ENCODE assay signal across 8 cellular contexts in the genomic region with DNA sequence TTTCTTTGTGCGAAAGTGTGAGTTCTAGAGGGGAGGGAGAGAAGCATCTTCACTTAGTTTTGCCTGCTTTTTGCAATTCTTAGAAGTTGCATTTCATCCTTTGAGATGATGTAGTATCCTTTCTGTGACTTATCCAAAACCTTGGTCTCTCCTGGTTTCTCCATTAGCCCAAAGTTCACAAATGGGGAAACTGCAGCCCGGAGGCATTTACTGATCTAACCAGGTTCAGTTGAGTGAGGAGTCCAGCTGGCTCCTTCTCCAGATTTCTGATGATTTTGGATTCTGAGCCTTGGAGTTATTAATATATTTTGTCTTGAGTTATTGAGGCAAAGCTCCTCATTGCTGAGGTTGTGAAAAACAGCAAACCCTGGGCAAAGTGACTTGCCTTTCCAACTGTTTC. TPM values are rescaled to one million over a fixed set of nuclear protein-coding genes. Genes with fewer than 3 reads are reported as not detected.
DNase-seq lines count a peak whose midpoint lies in the region; ATAC-seq and TF ChIP-seq lines count a peak whose summit lies in the region.

No MANE protein-coding gene starts in this region.

- H3K4me3 ChIP-seq in left ventricle myocardium inferior (peak overlapping the region; percentile 84), mesodermal cell (ENCODE audit: extremely low read depth, insufficient read depth, low read length, poor library complexity, severe bottlenecking) (peak overlapping the region; percentile 68), aorta (ENCODE audit: low read length in 2 of 2) (peak overlapping the region; percentile 66 to 83), sigmoid colon (no peak overlapping the region), tibial nerve (peak overlapping the region in 2 of 4 donors; percentile 69 to 82)

- no peaks in the 10 kb centered on the region for H3K27me3 Mint-ChIP-seq in activated T-helper 2 cell treated with anti-CD3 and anti-CD28 coated beads, Interferon-gamma antibody, Interleukin-2, Interleukin-4, amounts not matched to agents 10 μg/mL and 5 μg/mL and 100 μg/mL, durations not matched to agents 14 hours and 24 hours and 36 hours (ENCODE audit: low read depth)

- H3K4me1 ChIP-seq in left ventricle myocardium inferior, result peaks cover 45% of the 10 kb centered on the region
- peaks cover 7% of the 10 kb centered on the region for H3K4me1 ChIP-seq in mesodermal cell (ENCODE audit: control insufficient read depth, insufficient read depth, low read length, poor library complexity, severe bottlenecking)
- H3K4me1 ChIP-seq in aorta (ENCODE audit: control insufficient read depth in 1 of 2, insufficient read depth in 2 of 2, low read length in 2 of 2), result peaks cover 2 to 6% of the 10 kb centered on the region in 2 donors
- peaks cover 0 to 32% (median 25%) of the 10 kb centered on the region in 4 donors for H3K4me1 ChIP-seq in sigmoid colon
- peaks cover 0 to 45% (median 0%) of the 10 kb centered on the region in 4 donors for H3K4me1 ChIP-seq in tibial nerve

- intact Hi-C loops in left ventricle myocardium inferior (cut with micrococcal nuclease) (no loop called here), left ventricle myocardium superior (cut with micrococcal nuclease) (no loop called here), aorta (cut with DNase I) (no loop called here), sigmoid colon (cut with DNase I) (no loop called here)
- intact Hi-C loops in activated T-helper 2 cell treated with anti-CD3 and anti-CD28 coated beads, Interferon-gamma antibody, Interleukin-2, Interleukin-4, amounts not matched to agents 10 μg/mL and 5 μg/mL and 100 μg/mL, durations not matched to agents 14 hours and 24 hours and 36 hours (cut with micrococcal nuclease), result loop anchor here (1.0 kb wide), 1 partner anchor 9 kb away; no protein-coding TSS in a partner anchor

- H3K9me3 ChIP-seq in left ventricle myocardium inferior (replicated peaks), result no peaks in the 10 kb centered on the region
- no peaks in the 10 kb centered on the region for H3K9me3 ChIP-seq in mesodermal cell (ENCODE audit: control insufficient read depth, low read length)
- no peaks in the 10 kb centered on the region for H3K9me3 ChIP-seq in aorta (ENCODE audit: control insufficient read depth, low read length)
- no peaks in the 10 kb centered on the region for H3K9me3 ChIP-seq in sigmoid colon
- H3K9me3 ChIP-seq in tibial nerve, result no peaks in the 10 kb centered on the region

- H3K36me3 Mint-ChIP-seq in activated T-helper 2 cell treated with anti-CD3 and anti-CD28 coated beads, Interferon-gamma antibody, Interleukin-2, Interleukin-4, amounts not matched to agents 10 μg/mL and 5 μg/mL and 100 μg/mL, durations not matched to agents 14 hours and 24 hours and 36 hours (ENCODE audit: low read depth), result peaks cover 36% of the 10 kb centered on the region

- H3K27ac ChIP-seq in left ventricle myocardium inferior (replicated peaks) (no peak overlapping the region), mesodermal cell (ENCODE audit: low read depth, low read length, severe bottlenecking) (no peak overlapping the region), aorta (ENCODE audit: low read depth in 1 of 2, low read length in 2 of 2) (peak overlapping the region; percentile 20 to 90), sigmoid colon (no peak overlapping the region), tibial nerve (peak overlapping the region in 2 of 4 donors; percentile 97 to 98)

- H3K27ac Mint-ChIP-seq in activated T-helper 2 cell treated with anti-CD3 and anti-CD28 coated beads, Interferon-gamma antibody, Interleukin-2, Interleukin-4, amounts not matched to agents 10 μg/mL and 5 μg/mL and 100 μg/mL, durations not matched to agents 14 hours and 24 hours and 36 hours, result peak overlapping the region; percentile 66

- WGBS in mesodermal cell (ENCODE audit: insufficient coverage in 2 of 2), 2 experiments, result 92 to 100% methylated on average over 2 of the region's 2 CpGs
- 7 to 11% methylated on average over 2 of the region's 2 CpGs for WGBS in aorta, 2 donors
- WGBS in sigmoid colon, 2 donors, result 85 to 90% methylated on average over 2 of the region's 2 CpGs
- WGBS in tibial nerve, 2 donors, result 55 to 57% methylated on average over 2 of the region's 2 CpGs

- no peaks in the 10 kb centered on the region for H3K9me3 Mint-ChIP-seq in activated T-helper 2 cell treated with anti-CD3 and anti-CD28 coated beads, Interferon-gamma antibody, Interleukin-2, Interleukin-4, amounts not matched to agents 10 μg/mL and 5 μg/mL and 100 μg/mL, durations not matched to agents 14 hours and 24 hours and 36 hours

- H3K36me3 ChIP-seq in left ventricle myocardium inferior (no peaks in the 10 kb centered on the region), mesodermal cell (ENCODE audit: control insufficient read depth, insufficient read depth, low read length) (peaks cover 3% of the 10 kb centered on the region), aorta (ENCODE audit: control insufficient read depth in 1 of 2, insufficient read depth in 2 of 2, low read length in 1 of 2) (no peaks in the 10 kb centered on the region), sigmoid colon (no peaks in the 10 kb centered on the region), tibial nerve (no peaks in the 10 kb centered on the region)

- no peak for DNase-seq in left ventricle myocardium inferior
- no peak for DNase-seq in left ventricle myocardium superior
- DNase-seq in activated T-helper 2 cell treated with anti-CD3 and anti-CD28 coated beads, Interferon-gamma antibody, Interleukin-2, Interleukin-4, amounts not matched to agents 10 μg/mL and 5 μg/mL and 100 μg/mL, durations not matched to agents 14 hours and 24 hours and 36 hours (ENCODE audit: low spot score), result no peak
- no peak for DNase-seq in aorta
- DNase-seq in sigmoid colon, result no peak
- no peak for DNase-seq in nucleus accumbens (lab: John Stamatoyannopoulos, UW)
- no peak for DNase-seq in tibial nerve (ENCODE audit: low spot score in 2 of 2)

- no peak for TF ChIP-seq POLR2A in sigmoid colon (IDR thresholded peaks at IDR 0.05)
- TF ChIP-seq POLR2A in tibial nerve (IDR thresholded peaks at IDR 0.05), result no peak

- peaks cover 63% of the 10 kb centered on the region for H3K4me1 Mint-ChIP-seq in activated T-helper 2 cell treated with anti-CD3 and anti-CD28 coated beads, Interferon-gamma antibody, Interleukin-2, Interleukin-4, amounts not matched to agents 10 μg/mL and 5 μg/mL and 100 μg/mL, durations not matched to agents 14 hours and 24 hours and 36 hours (ENCODE audit: low read depth)

- TF ChIP-seq CTCF in left ventricle myocardium inferior (IDR thresholded peaks at IDR 0.05; ENCODE audit: borderline replicate concordance) (no peak), sigmoid colon (IDR thresholded peaks at IDR 0.05) (no peak), tibial nerve (IDR thresholded peaks at IDR 0.05) (no peak)

- H3K4me3 Mint-ChIP-seq in activated T-helper 2 cell treated with anti-CD3 and anti-CD28 coated beads, Interferon-gamma antibody, Interleukin-2, Interleukin-4, amounts not matched to agents 10 μg/mL and 5 μg/mL and 100 μg/mL, durations not matched to agents 14 hours and 24 hours and 36 hours (ENCODE audit: low read depth), result peak overlapping the region; percentile 95

- H3K27me3 ChIP-seq in left ventricle myocardium inferior (ENCODE audit: low read depth) (no peaks in the 10 kb centered on the region), aorta (ENCODE audit: control insufficient read depth in 1 of 2, insufficient read depth in 2 of 2, low read length in 1 of 2) (no peaks in the 10 kb centered on the region), sigmoid colon (no peaks in the 10 kb centered on the region), tibial nerve (no peaks in the 10 kb centered on the region)

- ATAC-seq in left ventricle myocardium superior, result no peak
- no peak for ATAC-seq in aorta (ENCODE audit: low FRiP score)

- TF ChIP-seq EP300 in sigmoid colon (IDR thresholded peaks at IDR 0.05) (no peak), tibial nerve (IDR thresholded peaks at IDR 0.05) (no peak)

RNA-seq across cellular contexts. Expression of a gene that starts 1.6 kb away (rescaled TPM):
- total RNA-seq in left ventricle myocardium inferior (13.2 TPM), left ventricle myocardium superior (6.2 TPM), aorta (10 to 100 TPM; 22.5 to 26.4 TPM), sigmoid colon (10 to 100 TPM in 1 of 4 donors, 1 to 10 TPM in 3; 5.0 to 11.4 (median 5.7) TPM), tibial nerve (10 to 100 TPM in 3 of 4 donors, 1 to 10 TPM in 1; 7.2 to 14.4 (median 12.2) TPM)
- 21.0 and 22.5 TPM in 2 replicates for total RNA-seq in activated T-helper 2 cell treated with anti-CD3 and anti-CD28 coated beads, Interferon-gamma antibody, Interleukin-2, Interleukin-4, amounts not matched to agents 10 μg/mL and 5 μg/mL and 100 μg/mL, durations not matched to agents 14 hours and 24 hours and 36 hours
- polyA plus RNA-seq in mesodermal cell (2013, experiment 1 of 2), result 10.3 TPM
- polyA plus RNA-seq in mesodermal cell (2013, experiment 2 of 2), result 8.1 TPM
- polyA plus RNA-seq in aorta (10 to 100 TPM in 1 of 2 donors, 1 to 10 TPM in 1; 6.9 to 13.1 TPM), sigmoid colon (10 to 100 TPM in 1 of 3 donors, 1 to 10 TPM in 1, under 1 TPM in 1; 0.60 to 13.4 (median 4.9) TPM)

Comparison
In these comparisons a context has a peak if more than half of its experiments do, and no peak if none do; other contexts are left out.
1. H3K27ac ChIP-seq: peak in aorta (2 of 2); none in left ventricle myocardium inferior (single experiment), mesodermal cell (single experiment) and sigmoid colon (0 of 4).
2. H3K4me3 ChIP-seq: peak in left ventricle myocardium inferior (single experiment), mesodermal cell (single experiment) and aorta (2 of 2); none in sigmoid colon (0 of 4).